In the genomic region with DNA sequence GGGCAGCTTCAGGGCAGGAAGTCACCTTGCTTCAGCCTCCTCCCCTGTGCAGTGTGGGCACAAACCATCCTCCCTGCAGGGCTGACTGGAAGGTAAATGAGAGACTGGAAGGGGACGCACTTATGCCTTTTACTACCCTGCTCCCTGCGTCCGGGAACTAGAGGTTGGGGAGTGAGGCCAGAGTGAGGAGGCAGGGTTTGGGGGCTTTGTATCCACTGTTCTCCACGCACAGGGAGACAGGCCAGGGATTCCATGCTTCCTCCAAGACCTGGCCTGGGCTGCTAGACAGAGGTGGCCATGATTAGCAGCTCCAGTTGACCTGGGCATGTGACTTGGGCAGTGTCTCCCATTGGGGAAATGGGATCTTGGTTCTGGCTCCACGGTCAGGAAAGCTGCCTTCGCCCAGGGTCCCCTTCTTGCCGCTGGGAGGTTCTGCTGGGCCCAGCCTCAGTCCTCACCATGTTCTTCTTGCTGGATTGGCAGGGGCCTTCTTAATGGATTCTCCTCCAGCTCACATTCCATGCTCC, we compare ENCODE assay signal across 2 cellular contexts.
A peak's percentile ranks its signal among the peaks of the same experiment; 100 is the strongest.
TF ChIP-seq lines count a peak whose summit lies in the region.

No MANE protein-coding gene starts in this region.

TF ChIP-seq in HepG2, 621 proteins besides CTCF, POLR2A, EP300 and RAD21:
- TF ChIP-seq, protein P1, sequence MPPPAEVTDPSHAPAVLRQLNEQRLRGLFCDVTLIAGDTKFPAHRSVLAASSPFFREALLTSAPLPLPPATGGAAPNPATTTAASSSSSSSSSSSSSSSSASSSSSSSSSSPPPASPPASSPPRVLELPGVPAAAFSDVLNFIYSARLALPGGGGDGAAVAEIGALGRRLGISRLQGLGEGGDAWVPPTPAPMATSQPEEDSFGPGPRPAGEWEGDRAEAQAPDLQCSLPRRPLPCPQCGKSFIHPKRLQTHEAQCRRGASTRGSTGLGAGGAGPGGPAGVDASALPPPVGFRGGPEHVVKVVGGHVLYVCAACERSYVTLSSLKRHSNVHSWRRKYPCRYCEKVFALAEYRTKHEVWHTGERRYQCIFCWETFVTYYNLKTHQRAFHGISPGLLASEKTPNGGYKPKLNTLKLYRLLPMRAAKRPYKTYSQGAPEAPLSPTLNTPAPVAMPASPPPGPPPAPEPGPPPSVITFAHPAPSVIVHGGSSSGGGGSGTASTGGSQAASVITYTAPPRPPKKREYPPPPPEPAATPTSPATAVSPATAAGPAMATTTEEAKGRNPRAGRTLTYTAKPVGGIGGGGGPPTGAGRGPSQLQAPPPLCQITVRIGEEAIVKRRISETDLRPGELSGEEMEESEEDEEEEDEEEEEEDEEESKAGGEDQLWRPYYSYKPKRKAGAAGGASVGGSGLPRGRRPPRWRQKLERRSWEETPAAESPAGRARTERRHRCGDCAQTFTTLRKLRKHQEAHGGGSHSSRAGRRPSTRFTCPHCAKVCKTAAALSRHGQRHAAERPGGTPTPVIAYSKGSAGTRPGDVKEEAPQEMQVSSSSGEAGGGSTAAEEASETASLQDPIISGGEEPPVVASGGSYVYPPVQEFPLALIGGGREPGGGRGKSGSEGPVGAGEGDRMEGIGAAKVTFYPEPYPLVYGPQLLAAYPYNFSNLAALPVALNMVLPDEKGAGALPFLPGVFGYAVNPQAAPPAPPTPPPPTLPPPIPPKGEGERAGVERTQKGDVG (CRISPR knock-in tag; IDR thresholded peaks at IDR 0.05; ENCODE audit: borderline replicate concordance) = peak; percentile 17; the same call in 1 of the 2 replicates
- TF ChIP-seq TEAD3 (CRISPR knock-in tag; optimal IDR thresholded peaks at IDR 0.05; ENCODE audit: borderline replicate concordance) (peak; percentile 0), KDM5A (IDR thresholded peaks at IDR 0.05; ENCODE audit: borderline replicate concordance, low read length) (no peak), ZFX (CRISPR knock-in tag; IDR thresholded peaks at IDR 0.05; ENCODE audit: low read depth) (peak; percentile 17; the same call in 1 of the 2 replicates)
- TF ChIP-seq, protein P2, sequence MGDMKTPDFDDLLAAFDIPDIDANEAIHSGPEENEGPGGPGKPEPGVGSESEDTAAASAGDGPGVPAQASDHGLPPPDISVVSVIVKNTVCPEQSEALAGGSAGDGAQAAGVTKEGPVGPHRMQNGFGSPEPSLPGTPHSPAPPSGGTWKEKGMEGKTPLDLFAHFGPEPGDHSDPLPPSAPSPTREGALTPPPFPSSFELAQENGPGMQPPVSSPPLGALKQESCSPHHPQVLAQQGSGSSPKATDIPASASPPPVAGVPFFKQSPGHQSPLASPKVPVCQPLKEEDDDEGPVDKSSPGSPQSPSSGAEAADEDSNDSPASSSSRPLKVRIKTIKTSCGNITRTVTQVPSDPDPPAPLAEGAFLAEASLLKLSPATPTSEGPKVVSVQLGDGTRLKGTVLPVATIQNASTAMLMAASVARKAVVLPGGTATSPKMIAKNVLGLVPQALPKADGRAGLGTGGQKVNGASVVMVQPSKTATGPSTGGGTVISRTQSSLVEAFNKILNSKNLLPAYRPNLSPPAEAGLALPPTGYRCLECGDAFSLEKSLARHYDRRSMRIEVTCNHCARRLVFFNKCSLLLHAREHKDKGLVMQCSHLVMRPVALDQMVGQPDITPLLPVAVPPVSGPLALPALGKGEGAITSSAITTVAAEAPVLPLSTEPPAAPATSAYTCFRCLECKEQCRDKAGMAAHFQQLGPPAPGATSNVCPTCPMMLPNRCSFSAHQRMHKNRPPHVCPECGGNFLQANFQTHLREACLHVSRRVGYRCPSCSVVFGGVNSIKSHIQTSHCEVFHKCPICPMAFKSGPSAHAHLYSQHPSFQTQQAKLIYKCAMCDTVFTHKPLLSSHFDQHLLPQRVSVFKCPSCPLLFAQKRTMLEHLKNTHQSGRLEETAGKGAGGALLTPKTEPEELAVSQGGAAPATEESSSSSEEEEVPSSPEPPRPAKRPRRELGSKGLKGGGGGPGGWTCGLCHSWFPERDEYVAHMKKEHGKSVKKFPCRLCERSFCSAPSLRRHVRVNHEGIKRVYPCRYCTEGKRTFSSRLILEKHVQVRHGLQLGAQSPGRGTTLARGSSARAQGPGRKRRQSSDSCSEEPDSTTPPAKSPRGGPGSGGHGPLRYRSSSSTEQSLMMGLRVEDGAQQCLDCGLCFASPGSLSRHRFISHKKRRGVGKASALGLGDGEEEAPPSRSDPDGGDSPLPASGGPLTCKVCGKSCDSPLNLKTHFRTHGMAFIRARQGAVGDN (CRISPR knock-in tag; IDR thresholded peaks at IDR 0.05) = peak; percentile 31; the same call in 1 of the 2 replicates

TF ChIP-seq in neural cell, 6 proteins besides CTCF, POLR2A, EP300 and RAD21:
- no peak for TF ChIP-seq EZH2 (IDR thresholded peaks at IDR 0.05; ENCODE audit: borderline replicate concordance, insufficient read depth, low read length, poor library complexity, severe bottlenecking)
- TF ChIP-seq TAF1 (IDR thresholded peaks at IDR 0.05; ENCODE audit: low read depth) = no peak
- no peak for TF ChIP-seq SMC3 (conservative IDR thresholded peaks at IDR 0.05; ENCODE audit: poor library complexity)
- no peak for TF ChIP-seq MXI1 (conservative IDR thresholded peaks at IDR 0.05; ENCODE audit: poor library complexity, severe bottlenecking)
- TF ChIP-seq, protein P3, sequence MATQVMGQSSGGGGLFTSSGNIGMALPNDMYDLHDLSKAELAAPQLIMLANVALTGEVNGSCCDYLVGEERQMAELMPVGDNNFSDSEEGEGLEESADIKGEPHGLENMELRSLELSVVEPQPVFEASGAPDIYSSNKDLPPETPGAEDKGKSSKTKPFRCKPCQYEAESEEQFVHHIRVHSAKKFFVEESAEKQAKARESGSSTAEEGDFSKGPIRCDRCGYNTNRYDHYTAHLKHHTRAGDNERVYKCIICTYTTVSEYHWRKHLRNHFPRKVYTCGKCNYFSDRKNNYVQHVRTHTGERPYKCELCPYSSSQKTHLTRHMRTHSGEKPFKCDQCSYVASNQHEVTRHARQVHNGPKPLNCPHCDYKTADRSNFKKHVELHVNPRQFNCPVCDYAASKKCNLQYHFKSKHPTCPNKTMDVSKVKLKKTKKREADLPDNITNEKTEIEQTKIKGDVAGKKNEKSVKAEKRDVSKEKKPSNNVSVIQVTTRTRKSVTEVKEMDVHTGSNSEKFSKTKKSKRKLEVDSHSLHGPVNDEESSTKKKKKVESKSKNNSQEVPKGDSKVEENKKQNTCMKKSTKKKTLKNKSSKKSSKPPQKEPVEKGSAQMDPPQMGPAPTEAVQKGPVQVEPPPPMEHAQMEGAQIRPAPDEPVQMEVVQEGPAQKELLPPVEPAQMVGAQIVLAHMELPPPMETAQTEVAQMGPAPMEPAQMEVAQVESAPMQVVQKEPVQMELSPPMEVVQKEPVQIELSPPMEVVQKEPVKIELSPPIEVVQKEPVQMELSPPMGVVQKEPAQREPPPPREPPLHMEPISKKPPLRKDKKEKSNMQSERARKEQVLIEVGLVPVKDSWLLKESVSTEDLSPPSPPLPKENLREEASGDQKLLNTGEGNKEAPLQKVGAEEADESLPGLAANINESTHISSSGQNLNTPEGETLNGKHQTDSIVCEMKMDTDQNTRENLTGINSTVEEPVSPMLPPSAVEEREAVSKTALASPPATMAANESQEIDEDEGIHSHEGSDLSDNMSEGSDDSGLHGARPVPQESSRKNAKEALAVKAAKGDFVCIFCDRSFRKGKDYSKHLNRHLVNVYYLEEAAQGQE (IDR thresholded peaks at IDR 0.05; ENCODE audit: borderline replicate concordance) = no peak
- no peak for TF ChIP-seq POLR2AphosphoS5 (IDR thresholded peaks at IDR 0.05)
TF ChIP-seq in neural cell: peak in this region for 0.
